ENCODE assay signal across 27 cellular contexts in the genomic region with DNA sequence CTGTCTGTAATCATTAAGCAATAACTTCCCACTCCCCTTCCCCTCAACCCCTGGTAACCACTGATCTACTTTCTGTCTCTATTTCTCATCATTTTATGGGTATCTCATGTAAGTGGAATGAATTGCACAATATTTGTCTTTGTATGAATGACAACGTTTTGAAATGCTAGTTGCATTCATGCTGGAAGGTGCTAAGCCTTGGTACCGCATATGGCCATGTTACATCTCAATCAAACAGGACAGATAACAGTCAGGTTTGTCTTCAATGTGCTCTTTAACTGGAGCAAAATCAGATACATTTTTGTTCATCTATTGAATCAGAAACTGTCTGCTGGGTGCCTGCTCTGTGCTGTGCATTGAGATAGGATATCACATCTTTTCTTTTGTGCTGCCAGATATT.
"Had no signal": no experiment of that assay in that cellular context is flagged by ENCODE, and none has a peak within 500 bp of the region (broad histone marks: within the 10 kb centered on the region; RNA-seq: fewer than 3 reads in every experiment).

No MANE protein-coding gene starts in this region.

- ATAC-seq: left colon; left lung; lower lobe of right lung; naive thymus-derived CD8-positive, alpha-beta T cell; sciatic nerve; stimulated activated effector memory CD8-positive, alpha-beta T cell treated with anti-CD3 and anti-CD28 coated beads, Interleukin-12 subunit alpha, Interleukin-12 subunit beta, amount 100 ng/mL, for 72 hours had no signal

- H3K79me2 ChIP-seq: parathyroid adenoma had no signal

- H3K9me3 ChIP-seq: testis, thyroid gland, transverse colon, vagina had no signal

- FAIRE-seq: islet of Langerhans, kidney, small intestine had no signal

- H3K27me3 ChIP-seq: left lung, right atrium auricular region, testis, thyroid gland, transverse colon, upper lobe of left lung, vagina had no signal

- H3K36me3 ChIP-seq: left lung, lower lobe of right lung, right atrium auricular region, spleen, thyroid gland, transverse colon, upper lobe of left lung, vagina had no signal

- H3K4me3 ChIP-seq: left lung, lower lobe of right lung, right atrium auricular region, spleen, testis, thyroid gland, transverse colon, upper lobe of left lung, vagina had no signal

- H3K4me1 Mint-ChIP-seq: immature natural killer cell; naive thymus-derived CD8-positive, alpha-beta T cell; nephron; neural crest cell had no signal

- H3K4me3 Mint-ChIP-seq: immature natural killer cell; naive thymus-derived CD8-positive, alpha-beta T cell; nephron; neural crest cell; stimulated activated effector memory CD8-positive, alpha-beta T cell treated with anti-CD3 and anti-CD28 coated beads, Interleukin-12 subunit alpha, Interleukin-12 subunit beta, amount 100 ng/mL, for 72 hours; stimulated activated naive CD8-positive, alpha-beta T cell treated with anti-CD3 and anti-CD28 coated beads, Interleukin-15, Interleukin-2, amounts not matched to agents 100 ng/mL and 50 ng/mL, for 24 hours had no signal

- H3K36me3 Mint-ChIP-seq: stimulated activated effector memory CD8-positive, alpha-beta T cell treated with anti-CD3 and anti-CD28 coated beads, Interleukin-12 subunit alpha, Interleukin-12 subunit beta, amount 100 ng/mL, for 72 hours had no signal

- H3K27ac ChIP-seq: left lung, lower lobe of right lung, parathyroid adenoma, right atrium auricular region, spleen, testis, thyroid gland, transverse colon, upper lobe of left lung, vagina had no signal

- H3K4me1 ChIP-seq: left lung, lower lobe of right lung, parathyroid adenoma, right atrium auricular region, spleen, testis, thyroid gland, transverse colon, upper lobe of left lung, vagina had no signal

- H3K9ac ChIP-seq: parathyroid adenoma had no signal

- DNase-seq: hypothalamus; immature natural killer cell; kidney; left colon; left lung; lower lobe of right lung; mammary epithelial cell; mesenchymal stem cell; naive thymus-derived CD8-positive, alpha-beta T cell; nucleus accumbens; small intestine; spleen; stimulated activated CD4-positive, alpha-beta T cell treated with anti-CD3 and anti-CD28 coated beads, Interleukin-4, amount 100 ng/mL, for 24 hours; stimulated activated naive CD4-positive, alpha-beta T cell; testis; thyroid gland; transverse colon; upper lobe of left lung had no signal

- H3K27ac Mint-ChIP-seq: immature natural killer cell; naive thymus-derived CD8-positive, alpha-beta T cell; nephron; stimulated activated effector memory CD8-positive, alpha-beta T cell treated with anti-CD3 and anti-CD28 coated beads, Interleukin-12 subunit alpha, Interleukin-12 subunit beta, amount 100 ng/mL, for 72 hours; stimulated activated naive CD8-positive, alpha-beta T cell treated with anti-CD3 and anti-CD28 coated beads, Interleukin-15, Interleukin-2, amounts not matched to agents 100 ng/mL and 50 ng/mL, for 24 hours had no signal

- H2AFZ ChIP-seq: parathyroid adenoma had no signal
